17 cellular contexts compared by ENCODE assay signal in the genomic region with DNA sequence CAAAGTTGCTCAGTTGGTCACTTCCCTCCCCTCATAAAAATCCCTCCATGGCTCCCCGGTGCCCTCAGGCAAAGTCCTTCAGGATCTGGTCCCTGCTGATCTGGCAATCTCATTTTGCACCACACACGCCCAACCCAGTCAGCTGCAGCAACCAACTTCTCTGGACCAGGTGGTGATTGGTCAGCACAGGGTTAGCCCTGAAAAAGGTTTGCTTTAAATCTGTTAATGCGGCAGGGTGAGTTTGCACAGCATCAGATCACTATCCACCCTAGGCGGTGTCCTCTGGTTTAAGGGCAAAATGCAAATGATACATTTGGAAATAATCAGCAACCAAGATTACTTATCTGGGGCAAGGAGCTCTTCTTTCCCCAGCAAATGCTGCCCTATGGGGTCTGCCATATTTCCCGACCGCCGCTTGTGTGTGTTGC. TPM values are rescaled to one million over a fixed set of nuclear protein-coding genes. Genes with fewer than 3 reads are reported as not detected.
DNase-seq lines count a peak whose midpoint lies in the region; ATAC-seq and TF ChIP-seq lines count a peak whose summit lies in the region.
"Had no signal": no experiment of that assay in that cellular context is flagged by ENCODE, and none has a peak within 500 bp of the region (broad histone marks: within the 10 kb centered on the region; RNA-seq: fewer than 3 reads in every experiment).

No MANE protein-coding gene starts in this region.

- CTCF ChIA-PET in Caco-2 (lab: Charles Lee), result interaction anchor here (1.2 kb wide), 1 partner anchor 43 kb away, joined by 4 read pairs; a partner anchor contains a TSS
- CTCF ChIA-PET in SK-N-SH (lab: Yijun Ruan, JAX), result interaction anchor here (0.7 to 4.6 kb wide), 17 partner anchors 8 to 188 kb away, joined by 3 to 20 read pairs (median 5); a partner anchor contains a TSS

- peaks cover 6% of the 10 kb centered on the region for H3K4me1 ChIP-seq in Caco-2
- H3K4me1 ChIP-seq in SK-N-SH (ENCODE audit: control insufficient read depth in 1 of 2, insufficient read depth in 2 of 2, low read depth in 1 of 2, low read length in 1 of 2), result peaks cover 0 to 21% of the 10 kb centered on the region in 2 experiments; a peak in 2 of 4 replicates
- H3K4me1 ChIP-seq: SJSA1 had no signal

- WGBS in SK-N-SH (ENCODE audit: low lambda C conversion rate), result 17% methylated on average over 7 of the region's 7 CpGs

- no peak for TF ChIP-seq CTCF in Caco-2 (IDR thresholded peaks at IDR 0.05; ENCODE audit: insufficient read depth in 1 of 2, low read depth in 1 of 2, low read length in 1 of 2, severe bottlenecking in 1 of 2, unreplicated experiment in 1 of 2)
- TF ChIP-seq CTCF in SK-N-SH (IDR thresholded peaks at IDR 0.05), result no peak
- TF ChIP-seq CTCF in type B pancreatic cell (conservative IDR thresholded peaks at IDR 0.05), result no peak

- TF ChIP-seq RAD21 in SK-N-SH (IDR thresholded peaks at IDR 0.05; ENCODE audit: low read length), result 0 out of 2 replicates have a peak, but pooled peaks have one; percentile 10

- H3K27me3 Mint-ChIP-seq in Caco-2 (ENCODE audit: insufficient read depth, unreplicated experiment) (peaks cover 36% of the 10 kb centered on the region), naive B cell (peaks cover 64 to 80% (median 78%) of the 10 kb centered on the region in 3 donors), type B pancreatic cell (peaks cover 56% of the 10 kb centered on the region)

- H3F3A ChIP-seq in SK-N-SH (replicated peaks; ENCODE audit: insufficient read depth), result no peaks in the 10 kb centered on the region

- no TSS peak for BruUV-seq in Caco-2 (replicated peaks; lab: Mats Ljungman, UMichigan)

- H3K4me1 Mint-ChIP-seq in Caco-2 (ENCODE audit: low read depth, unreplicated experiment), result peaks cover 17% of the 10 kb centered on the region
- peaks cover 31 to 39% (median 34%) of the 10 kb centered on the region in 3 donors for H3K4me1 Mint-ChIP-seq in naive B cell
- H3K4me1 Mint-ChIP-seq in type B pancreatic cell (ENCODE audit: unreplicated experiment), result peaks cover 23% of the 10 kb centered on the region

- H3K4me3 ChIP-seq in Caco-2 (ENCODE audit: low read depth, low read length) (no peak overlapping the region), SK-N-SH (ENCODE audit: low read depth in 2 of 2, low read length in 1 of 2) (no peak overlapping the region)
- H3K4me3 ChIP-seq: SJSA1 had no signal

- H3K27me3 ChIP-seq in Caco-2 (replicated peaks; ENCODE audit: control insufficient read depth, insufficient read depth, low read length) (peaks cover 2% of the 10 kb centered on the region; the same call in 1 of the 2 replicates), SK-N-SH (ENCODE audit: insufficient read depth) (peaks cover 46% of the 10 kb centered on the region)

- H2AFZ ChIP-seq in SK-N-SH (ENCODE audit: low read depth), result no peak overlapping the region

- no peaks in the 10 kb centered on the region for H3K9me2 ChIP-seq in SK-N-SH

- H3K36me3 ChIP-seq in Caco-2 (ENCODE audit: control insufficient read depth, insufficient read depth, low read length) (no peaks in the 10 kb centered on the region), SK-N-SH (replicated peaks in 1 of 2; ENCODE audit: control insufficient read depth in 1 of 2, insufficient read depth in 2 of 2, low read length in 1 of 2) (no peaks in the 10 kb centered on the region)
- H3K36me3 ChIP-seq: SJSA1 had no signal

- peak overlapping the region; percentile 28 for H3K4me3 Mint-ChIP-seq in Caco-2 (ENCODE audit: unreplicated experiment)
- H3K4me3 Mint-ChIP-seq in naive B cell, result no peak overlapping the region
- no peak overlapping the region for H3K4me3 Mint-ChIP-seq in type B pancreatic cell

- H3K9ac ChIP-seq in SK-N-SH, result no peak overlapping the region

- H3K79me2 ChIP-seq in SK-N-SH (ENCODE audit: insufficient read depth), result no peaks in the 10 kb centered on the region

- H4K20me1 ChIP-seq in SK-N-SH (ENCODE audit: insufficient read depth), result no peaks in the 10 kb centered on the region

- ATAC-seq in naive B cell (ENCODE audit: low read depth in 2 of 2) (no peak), HG03280 (IDR thresholded peaks at IDR 0.05; ENCODE audit: unreplicated experiment) (no peak)

- H3K27ac Mint-ChIP-seq in Caco-2 (ENCODE audit: unreplicated experiment), result no peak overlapping the region
- H3K27ac Mint-ChIP-seq in naive B cell, result peak overlapping the region in 4 of 6 donors; percentile 6 to 96 (median 77)
- peak overlapping the region; percentile 3 for H3K27ac Mint-ChIP-seq in type B pancreatic cell

- intact Hi-C loops in Caco-2 (cut with micrococcal nuclease; ENCODE audit: unreplicated experiment), result no loop called here

- peak overlapping the region in 1 of 2 experiments; percentile 69; a peak in 2 of 4 replicates for H3K27ac ChIP-seq in SK-N-SH (ENCODE audit: low read depth in 2 of 2, low read length in 1 of 2)
- H3K27ac ChIP-seq: C4-2B, SJSA1 had no signal

- H3K4me2 ChIP-seq in SK-N-SH, result 0 out of 2 replicates have a peak overlapping the region, but pooled peaks have one; percentile 8

- H3K36me3 Mint-ChIP-seq in Caco-2 (ENCODE audit: insufficient read depth, unreplicated experiment) (peaks cover 6% of the 10 kb centered on the region), naive B cell (no peaks in the 10 kb centered on the region), type B pancreatic cell (no peaks in the 10 kb centered on the region)

- H3K9me3 Mint-ChIP-seq in Caco-2 (ENCODE audit: unreplicated experiment), result peaks cover 10% of the 10 kb centered on the region
- H3K9me3 Mint-ChIP-seq in naive B cell, result peaks cover 0 to 5% (median 0%) of the 10 kb centered on the region in 7 donors
- H3K9me3 Mint-ChIP-seq in type B pancreatic cell, result peaks cover 9% of the 10 kb centered on the region

- H3K9me3 ChIP-seq in Caco-2, result 0 out of 2 replicates have a peak, but pooled peaks cover 3% of the 10 kb centered on the region
- H3K9me3 ChIP-seq in SK-N-SH, result no peaks in the 10 kb centered on the region
- H3K9me3 ChIP-seq: SJSA1 had no signal

- POLR2A ChIA-PET in Caco-2 (lab: Charles Lee), result interaction anchor here (1.4 kb wide), 1 partner anchor 43 kb away, joined by 12 read pairs; a partner anchor contains a TSS
- POLR2A ChIA-PET in SK-N-SH (lab: Yijun Ruan, JAX), result interaction anchor here (0.6 to 2.5 kb wide), 4 partner anchors 22 to 43 kb away, joined by 3 to 30 read pairs (median 4); a partner anchor contains a TSS

- peak; percentile 70 to 84 for DNase-seq in Caco-2
- peak; percentile 83 for DNase-seq in SK-N-SH
- DNase-seq in naive B cell, result no peak
- DNase-seq in type B pancreatic cell (ENCODE audit: extremely low spot score, unreplicated experiment), result no peak
- DNase-seq in NCI-H2196 treated with DMSO at 0.1 percent for 48 hours (lab: John Stamatoyannopoulos, UW; ENCODE audit: unreplicated experiment), result no peak
- no peak for DNase-seq in NCI-H1092 treated with DMSO at 0.1 percent for 48 hours (lab: John Stamatoyannopoulos, UW)
- DNase-seq: ACHN, DMS53, Kasumi-1, NCI-H1417 treated with DMSO at 0.1 percent for 48 hours, NCI-H2029, NCI-H345, NCI-H524, OCI-M1 had no signal

- TF ChIP-seq EP300 in SK-N-SH (IDR thresholded peaks at IDR 0.05; ENCODE audit: borderline replicate concordance in 1 of 2, low read depth in 1 of 2, low read length in 1 of 2), result peak in 1 of 2 experiments; percentile 49; a peak in 1 of 4 replicates

TF ChIP-seq in SK-N-SH, 30 proteins besides CTCF, POLR2A, EP300 and RAD21 (continues in another document):
- TF ChIP-seq GATA2 (CRISPR knock-in tag; IDR thresholded peaks at IDR 0.05), result peak; percentile 93
- no peak for TF ChIP-seq TCF12 (IDR thresholded peaks at IDR 0.05)
- TF ChIP-seq, protein P1, sequence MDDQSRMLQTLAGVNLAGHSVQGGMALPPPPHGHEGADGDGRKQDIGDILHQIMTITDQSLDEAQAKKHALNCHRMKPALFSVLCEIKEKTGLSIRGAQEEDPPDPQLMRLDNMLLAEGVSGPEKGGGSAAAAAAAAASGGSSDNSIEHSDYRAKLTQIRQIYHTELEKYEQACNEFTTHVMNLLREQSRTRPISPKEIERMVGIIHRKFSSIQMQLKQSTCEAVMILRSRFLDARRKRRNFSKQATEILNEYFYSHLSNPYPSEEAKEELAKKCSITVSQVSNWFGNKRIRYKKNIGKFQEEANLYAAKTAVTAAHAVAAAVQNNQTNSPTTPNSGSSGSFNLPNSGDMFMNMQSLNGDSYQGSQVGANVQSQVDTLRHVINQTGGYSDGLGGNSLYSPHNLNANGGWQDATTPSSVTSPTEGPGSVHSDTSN (IDR thresholded peaks at IDR 0.05), result no peak
- TF ChIP-seq NFIC (IDR thresholded peaks at IDR 0.05; ENCODE audit: borderline replicate concordance), result no peak
- no peak for TF ChIP-seq SIN3A (IDR thresholded peaks at IDR 0.05; ENCODE audit: borderline replicate concordance, low read depth, low read length)
- TF ChIP-seq RCOR1 (IDR thresholded peaks at IDR 0.05; ENCODE audit: low read length), result no peak
- TF ChIP-seq, protein P2, sequence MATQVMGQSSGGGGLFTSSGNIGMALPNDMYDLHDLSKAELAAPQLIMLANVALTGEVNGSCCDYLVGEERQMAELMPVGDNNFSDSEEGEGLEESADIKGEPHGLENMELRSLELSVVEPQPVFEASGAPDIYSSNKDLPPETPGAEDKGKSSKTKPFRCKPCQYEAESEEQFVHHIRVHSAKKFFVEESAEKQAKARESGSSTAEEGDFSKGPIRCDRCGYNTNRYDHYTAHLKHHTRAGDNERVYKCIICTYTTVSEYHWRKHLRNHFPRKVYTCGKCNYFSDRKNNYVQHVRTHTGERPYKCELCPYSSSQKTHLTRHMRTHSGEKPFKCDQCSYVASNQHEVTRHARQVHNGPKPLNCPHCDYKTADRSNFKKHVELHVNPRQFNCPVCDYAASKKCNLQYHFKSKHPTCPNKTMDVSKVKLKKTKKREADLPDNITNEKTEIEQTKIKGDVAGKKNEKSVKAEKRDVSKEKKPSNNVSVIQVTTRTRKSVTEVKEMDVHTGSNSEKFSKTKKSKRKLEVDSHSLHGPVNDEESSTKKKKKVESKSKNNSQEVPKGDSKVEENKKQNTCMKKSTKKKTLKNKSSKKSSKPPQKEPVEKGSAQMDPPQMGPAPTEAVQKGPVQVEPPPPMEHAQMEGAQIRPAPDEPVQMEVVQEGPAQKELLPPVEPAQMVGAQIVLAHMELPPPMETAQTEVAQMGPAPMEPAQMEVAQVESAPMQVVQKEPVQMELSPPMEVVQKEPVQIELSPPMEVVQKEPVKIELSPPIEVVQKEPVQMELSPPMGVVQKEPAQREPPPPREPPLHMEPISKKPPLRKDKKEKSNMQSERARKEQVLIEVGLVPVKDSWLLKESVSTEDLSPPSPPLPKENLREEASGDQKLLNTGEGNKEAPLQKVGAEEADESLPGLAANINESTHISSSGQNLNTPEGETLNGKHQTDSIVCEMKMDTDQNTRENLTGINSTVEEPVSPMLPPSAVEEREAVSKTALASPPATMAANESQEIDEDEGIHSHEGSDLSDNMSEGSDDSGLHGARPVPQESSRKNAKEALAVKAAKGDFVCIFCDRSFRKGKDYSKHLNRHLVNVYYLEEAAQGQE (IDR thresholded peaks at IDR 0.05; ENCODE audit: low read depth, low read length), result no peak

RNA-seq across cellular contexts. Expression of a gene that starts 42.9 kb away (rescaled TPM):
- total RNA-seq in Caco-2 (2022) (17.9 and 19.5 TPM in 2 replicates), type B pancreatic cell (ENCODE audit: low replicate concordance) (14.7 and 36.7 TPM in 2 replicates)
- polyA plus RNA-seq in SK-N-SH (2012; rRNA removed) (1.6 and 2.2 TPM in 2 replicates), naive B cell (ENCODE audit: low read depth in 6 of 6) (1 to 10 TPM in 5 of 6 donors, not detected in 1; 1.2 to 5.5 (median 2.0) TPM)
- 1.6 and 1.9 TPM in 2 replicates for polyA plus RNA-seq in SK-N-SH (2012; cell fraction: cytosol; rRNA removed)
- polyA plus RNA-seq in SK-N-SH (2012; cell fraction: nucleus; rRNA removed), result 6.2 and 6.7 TPM in 2 replicates

Comparison
In these comparisons a context has a peak if more than half of its experiments do, and no peak if none do; other contexts are left out.
1. DNase-seq: peak in Caco-2 (2 of 2) and SK-N-SH (single experiment); none in naive B cell (single experiment), type B pancreatic cell (single experiment), NCI-H2196 treated with DMSO at 0.1 percent for 48 hours (single experiment) and NCI-H1092 treated with DMSO at 0.1 percent for 48 hours (single experiment).